In genomic region chr6:43020847-43021246, GRCh38 we compare ENCODE assay signal across 8 cellular contexts. TPM values are rescaled to one million over a fixed set of nuclear protein-coding genes. Genes with fewer than 3 reads are reported as not detected.
DNase-seq lines count a peak whose midpoint lies in the region; ATAC-seq and TF ChIP-seq lines count a peak whose summit lies in the region.

No MANE protein-coding gene starts in this region.

- H3K23me2 ChIP-seq in H9 (ENCODE audit: insufficient read length, low read depth, low read length, poor library complexity, severe bottlenecking), result peaks cover 7% of the 10 kb centered on the region

- H3K36me3 Mint-ChIP-seq in H9 (ENCODE audit: insufficient read depth in 1 of 3, low read depth in 3 of 3), result peaks cover 30 to 58% (median 57%) of the 10 kb centered on the region in 3 experiments

- peak overlapping the region; percentile 53 for H3K4me3 ChIP-seq in RWPE2 (ENCODE audit: severe bottlenecking)
- peak overlapping the region; percentile 100 for H3K4me3 ChIP-seq in fibroblast of mammary gland (ENCODE audit: control insufficient read depth, low read depth, low read length)
- H3K4me3 ChIP-seq in psoas muscle, result peak overlapping the region; percentile 97

- TF ChIP-seq CTCF in H9 (conservative IDR thresholded peaks at IDR 0.05) (no peak), RWPE2 (IDR thresholded peaks at IDR 0.05; ENCODE audit: poor library complexity, severe bottlenecking) (no peak), fibroblast of mammary gland (conservative IDR thresholded peaks at IDR 0.05; ENCODE audit: control insufficient read depth, insufficient read depth, low read depth, low read length) (no peak), psoas muscle (IDR thresholded peaks at IDR 0.05) (no peak)

- intact Hi-C loops in psoas muscle (cut with DNase I), result no loop called here

- H2BK5ac ChIP-seq in H9 (ENCODE audit: insufficient read length, low read length), result no peak overlapping the region

- H3K36me3 ChIP-seq in RWPE2 (ENCODE audit: low read depth) (peaks cover 57% of the 10 kb centered on the region), psoas muscle (ENCODE audit: insufficient read depth in 1 of 2, low read depth in 1 of 2) (peaks cover 5 to 49% of the 10 kb centered on the region in 2 donors)

- H3K4me2 ChIP-seq in H9 (ENCODE audit: insufficient read depth, insufficient read length, low read length), result peak overlapping the region; percentile 75

- peaks cover 6 to 20% of the 10 kb centered on the region in 2 experiments for H3K4me1 Mint-ChIP-seq in H9

- H3K27me3 ChIP-seq in H9 (ENCODE audit: insufficient read depth, low read length), result no peaks in the 10 kb centered on the region
- no peaks in the 10 kb centered on the region for H3K27me3 ChIP-seq in RWPE2 (ENCODE audit: insufficient read depth, poor library complexity, severe bottlenecking)
- no peaks in the 10 kb centered on the region for H3K27me3 ChIP-seq in psoas muscle (ENCODE audit: insufficient read depth in 3 of 3, low read length in 2 of 3)

- no peak overlapping the region for H4K5ac ChIP-seq in H9 (ENCODE audit: insufficient read length, low read depth, low read length)

- no peak overlapping the region for H3K14ac ChIP-seq in H9 (ENCODE audit: insufficient read depth, low read length)

- H3K27me3 Mint-ChIP-seq in H9 (ENCODE audit: low read depth), result no peaks in the 10 kb centered on the region

- ATAC-seq in RWPE2 (ENCODE audit: low read depth) (0 out of 3 replicates have a peak, but pooled peaks have one; percentile 4), psoas muscle (peak in 3 of 4 donors; percentile 1 to 8 (median 6)), GM19455 (IDR thresholded peaks at IDR 0.05; ENCODE audit: unreplicated experiment) (no peak), GM19023 (IDR thresholded peaks at IDR 0.05; ENCODE audit: unreplicated experiment) (no peak), HG02571 (IDR thresholded peaks at IDR 0.05; ENCODE audit: unreplicated experiment) (no peak)

- H3K79me1 ChIP-seq in H9 (ENCODE audit: insufficient read depth, low read depth, low read length, poor library complexity, severe bottlenecking), result peaks cover 7% of the 10 kb centered on the region

- no peaks in the 10 kb centered on the region for H3K9me3 Mint-ChIP-seq in H9

- no peak overlapping the region for H2BK12ac ChIP-seq in H9 (ENCODE audit: insufficient read length, low read depth, low read length)

- H3K9ac ChIP-seq in H9 (ENCODE audit: extremely low read depth, insufficient read length, low read length), result no peak overlapping the region

- H3K18ac ChIP-seq in H9 (ENCODE audit: insufficient read length, low read depth, low read length), result no peak overlapping the region

- H2BK120ac ChIP-seq in H9 (ENCODE audit: low read depth, low read length, poor library complexity, severe bottlenecking), result no peak overlapping the region

- H3K4me1 ChIP-seq in H9 (ENCODE audit: insufficient read depth, low read length), result no peaks in the 10 kb centered on the region
- H3K4me1 ChIP-seq in RWPE2 (ENCODE audit: insufficient read depth, poor library complexity, severe bottlenecking), result peaks cover 4% of the 10 kb centered on the region
- H3K4me1 ChIP-seq in psoas muscle, result peaks cover 78% of the 10 kb centered on the region

- WGBS in H9 (ENCODE audit: extremely low coverage, insufficient read length, low lambda C conversion rate), result no CpG with 5 or more reads among the region's 5 CpGs
- 34 to 43% (median 40%) methylated on average over 5 of the region's 5 CpGs for WGBS in psoas muscle, 3 donors

- 0 out of 2 replicates have a peak, but pooled peaks cover 2% of the 10 kb centered on the region for H3K79me2 ChIP-seq in H9 (ENCODE audit: insufficient read depth, low read length)

- H3K4me3 Mint-ChIP-seq in H9, result peak overlapping the region; percentile 84 to 98

- H4K8ac ChIP-seq in H9 (replicated peaks; ENCODE audit: insufficient read length, low read depth, low read length), result no peak overlapping the region

- H4K91ac ChIP-seq in H9 (ENCODE audit: insufficient read length, low read depth, low read length), result no peak overlapping the region

- H3K9me3 ChIP-seq in H9 (ENCODE audit: control insufficient read depth, low read depth, low read length) (no peaks in the 10 kb centered on the region), RWPE2 (ENCODE audit: severe bottlenecking) (no peaks in the 10 kb centered on the region), psoas muscle (no peaks in the 10 kb centered on the region)

- no peak overlapping the region for H2AFZ ChIP-seq in H9 (ENCODE audit: low read length)

- H3K27ac ChIP-seq in H9 (ENCODE audit: insufficient read length, low read depth, low read length) (peak overlapping the region; percentile 8), RWPE2 (ENCODE audit: poor library complexity, severe bottlenecking) (peak overlapping the region; percentile 76), psoas muscle (peak overlapping the region; percentile 95)

- no peaks in the 10 kb centered on the region for H4K20me1 ChIP-seq in H9 (ENCODE audit: control insufficient read depth, insufficient read depth, insufficient read length)

- no peak overlapping the region for H2BK15ac ChIP-seq in H9 (ENCODE audit: low read depth, low read length)

- no peak overlapping the region for H3T11ph ChIP-seq in H9 (ENCODE audit: low read length)

- H2AK5ac ChIP-seq in H9 (ENCODE audit: insufficient read length, low read length), result no peak overlapping the region

- no peak overlapping the region for H3K23ac ChIP-seq in H9 (ENCODE audit: insufficient read length, low read depth, low read length)

- DNase-seq in H9 (peak; percentile 78), RWPE2 (ENCODE audit: low spot score) (no peak), fibroblast of mammary gland (ENCODE audit: low read depth) (no peak), psoas muscle (peak in 1 of 2 donors; percentile 56), NCI-H2196 treated with DMSO at 0.1 percent for 48 hours (lab: John Stamatoyannopoulos, UW; ENCODE audit: unreplicated experiment) (no peak)

- no peak overlapping the region for H2BK20ac ChIP-seq in H9 (ENCODE audit: low read depth, low read length, poor library complexity, severe bottlenecking)

- no peak overlapping the region for H3K4ac ChIP-seq in H9 (ENCODE audit: low read depth, low read length)

- no peak overlapping the region for H3K56ac ChIP-seq in H9 (ENCODE audit: insufficient read length, low read depth, low read length)

- H3K27ac Mint-ChIP-seq in H9, result peak overlapping the region; percentile 61 to 80 (median 78); a peak in 5 of 7 replicates

RNA-seq across cellular contexts. Expression of gene RRP36, which starts 0.6 kb away (rescaled TPM):
- total RNA-seq in H9 (2021), result 117 and 121 TPM in 2 replicates
- 10 to 100 TPM; 31.0 to 47.3 (median 37.5) TPM for total RNA-seq in psoas muscle
- polyA plus RNA-seq in psoas muscle, result 10 to 100 TPM; 39.7 to 70.5 (median 68.2) TPM

RNA-seq across cellular contexts. Expression of gene KLHDC3, which starts 6.8 kb away (rescaled TPM):
- 146 TPM in 2 replicates for total RNA-seq in H9 (2021)
- 100 to 1,000 TPM in 2 of 4 donors, 10 to 100 TPM in 2; 75.2 to 115 (median 99.1) TPM for total RNA-seq in psoas muscle
- 100 to 1,000 TPM in 1 of 3 donors, 10 to 100 TPM in 2; 61.7 to 198 (median 97.1) TPM for polyA plus RNA-seq in psoas muscle

RNA-seq across cellular contexts. Expression of gene MEA1, which starts 7.1 kb away (rescaled TPM):
- total RNA-seq in H9 (2021) (105 and 113 TPM in 2 replicates), psoas muscle (10 to 100 TPM; 20.3 to 27.5 (median 26.9) TPM)
- polyA plus RNA-seq in psoas muscle, result 10 to 100 TPM; 42.5 to 95.2 (median 48.6) TPM

RNA-seq across cellular contexts. Expression of gene CUL7, which starts 32.8 kb away (rescaled TPM):
- 23.5 and 24.5 TPM in 2 replicates for total RNA-seq in H9 (2021)
- 10 to 100 TPM in 3 of 4 donors, 1 to 10 TPM in 1; 9.3 to 23.4 (median 20.1) TPM for total RNA-seq in psoas muscle
- polyA plus RNA-seq in psoas muscle, result 10 to 100 TPM in 1 of 3 donors, 1 to 10 TPM in 2; 6.0 to 11.5 (median 6.5) TPM

RNA-seq across cellular contexts. Expression of gene PPP2R5D, which starts 36.5 kb away (rescaled TPM):
- total RNA-seq in H9 (2021) (53.5 and 57.7 TPM in 2 replicates), psoas muscle (10 to 100 TPM; 25.9 to 36.4 (median 31.0) TPM)
- polyA plus RNA-seq in psoas muscle, result 10 to 100 TPM; 25.6 to 46.7 (median 27.1) TPM

Comparison
In these comparisons a context has a peak if more than half of its experiments do, and no peak if none do; other contexts are left out.
1. H3K27ac ChIP-seq: peak in every context shown above with its lines; median percentile 95 in psoas muscle; 76 in RWPE2; 8 in H9.
2. ATAC-seq: peak in RWPE2 (single experiment) and psoas muscle (3 of 4); none in GM19455 (single experiment), GM19023 (single experiment) and HG02571 (single experiment).
3. Peak in every context shown above with its lines, with median percentiles within 50 percentile points of each other: H3K4me3 ChIP-seq.